In the genomic region with DNA sequence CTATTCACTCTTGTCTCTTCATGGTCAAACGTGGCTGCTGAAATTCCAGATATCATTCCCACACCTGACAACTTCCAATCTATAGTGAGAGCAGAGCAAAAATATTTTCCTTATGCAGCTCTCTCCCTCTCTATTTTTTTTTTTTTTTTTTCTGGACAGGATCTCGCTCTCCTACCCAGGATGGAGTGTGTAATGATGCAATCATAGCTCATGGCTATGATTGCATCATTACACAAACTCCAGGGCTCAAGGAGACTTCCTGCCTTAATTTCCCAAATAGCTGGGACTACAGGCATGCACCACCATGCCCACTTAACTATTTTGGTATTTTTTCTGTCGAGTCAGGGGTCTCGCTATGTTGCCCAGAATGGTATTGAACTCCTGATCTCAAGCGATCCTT, we compare ENCODE assay signal across 28 cellular contexts.
"Had no signal": no experiment of that assay in that cellular context is flagged by ENCODE, and none has a peak within 500 bp of the region (broad histone marks: within the 10 kb centered on the region; RNA-seq: fewer than 3 reads in every experiment).

No MANE protein-coding gene starts in this region.

- FAIRE-seq: islet of Langerhans, kidney, urothelium cell line had no signal

- H3K36me3 Mint-ChIP-seq: immature natural killer cell; naive thymus-derived CD4-positive, alpha-beta T cell; natural killer cell treated with Interleukin-12 subunit alpha and Interleukin-12 subunit beta and Interleukin-15 and Interleukin-18, amount 100 ng/mL, for 72 hours had no signal

- H3K27me3 ChIP-seq: left lung, ovary, right atrium auricular region, suprapubic skin, tibial artery, upper lobe of right lung had no signal

- H3K4me1 Mint-ChIP-seq: immature natural killer cell; naive thymus-derived CD4-positive, alpha-beta T cell had no signal

- H3K4me3 ChIP-seq: left lung, lower lobe of right lung, mucosa of descending colon, ovary, right atrium auricular region, skin epidermis, suprapubic skin, thoracic aorta, tibial artery, upper lobe of right lung had no signal

- H3K36me3 ChIP-seq: left lung, lower lobe of right lung, ovary, right atrium auricular region, suprapubic skin, thoracic aorta, tibial artery, upper lobe of right lung had no signal

- ATAC-seq: left colon; left lung; lower lobe of right lung; mucosa of descending colon; naive thymus-derived CD4-positive, alpha-beta T cell; natural killer cell treated with Interleukin-12 subunit alpha and Interleukin-12 subunit beta and Interleukin-15 and Interleukin-18, amount 100 ng/mL, for 72 hours; sciatic nerve; upper lobe of right lung had no signal

- DNase-seq: hypothalamus; immature natural killer cell; kidney; left colon; left lung; lower lobe of right lung; midbrain; mucosa of descending colon; naive thymus-derived CD4-positive, alpha-beta T cell; ovary; stimulated activated CD4-positive, alpha-beta T cell treated with anti-CD3 and anti-CD28 coated beads, Interleukin-12 subunit alpha, Interleukin-12 subunit beta, amount 100 ng/mL, for 4 hours; stimulated activated CD4-positive, alpha-beta T cell treated with anti-CD3 and anti-CD28 coated beads, Interleukin-15, amount 100 ng/mL, for 24 hours; stimulated activated CD4-positive, alpha-beta T cell treated with anti-CD3 and anti-CD28 coated beads, Interleukin-2, amount 100 ng/mL, for 24 hours; stimulated activated CD4-positive, alpha-beta T cell treated with anti-CD3 and anti-CD28 coated beads, Interleukin-4, amount 100 ng/mL, for 1 hour; stimulated activated naive CD4-positive, alpha-beta T cell; tibial artery; trophoblast cell; upper lobe of right lung had no signal

- H3K27me3 Mint-ChIP-seq: natural killer cell treated with Interleukin-12 subunit alpha and Interleukin-12 subunit beta and Interleukin-15 and Interleukin-18, amount 100 ng/mL, for 72 hours; stimulated activated naive CD8-positive, alpha-beta T cell treated with anti-CD3 and anti-CD28 coated beads, Interleukin-15, Interleukin-2, amounts not matched to agents 100 ng/mL and 50 ng/mL, for 24 hours had no signal

- H3K4me1 ChIP-seq: left lung, lower lobe of right lung, right atrium auricular region, suprapubic skin, tibial artery, upper lobe of right lung had no signal

- H3K4me3 Mint-ChIP-seq: immature natural killer cell; naive thymus-derived CD4-positive, alpha-beta T cell; natural killer cell treated with Interleukin-12 subunit alpha and Interleukin-12 subunit beta and Interleukin-15 and Interleukin-18, amount 100 ng/mL, for 72 hours; stimulated activated naive CD8-positive, alpha-beta T cell treated with anti-CD3 and anti-CD28 coated beads, Interleukin-15, Interleukin-2, amounts not matched to agents 100 ng/mL and 50 ng/mL, for 24 hours had no signal

- H3K27ac ChIP-seq: left lung, lower lobe of right lung, ovary, right atrium auricular region, skin epidermis, suprapubic skin, thoracic aorta, tibial artery, upper lobe of right lung had no signal

- H3K27ac Mint-ChIP-seq: immature natural killer cell; naive thymus-derived CD4-positive, alpha-beta T cell; natural killer cell treated with Interleukin-12 subunit alpha and Interleukin-12 subunit beta and Interleukin-15 and Interleukin-18, amount 100 ng/mL, for 72 hours; progenitor cell of endocrine pancreas; stimulated activated naive CD8-positive, alpha-beta T cell treated with anti-CD3 and anti-CD28 coated beads, Interleukin-15, Interleukin-2, amounts not matched to agents 100 ng/mL and 50 ng/mL, for 24 hours had no signal

- H3K9me3 ChIP-seq: lower lobe of right lung, ovary, right atrium auricular region, thoracic aorta, tibial artery, upper lobe of right lung had no signal

- H3K9me3 Mint-ChIP-seq: stimulated activated naive CD8-positive, alpha-beta T cell treated with anti-CD3 and anti-CD28 coated beads, Interleukin-15, Interleukin-2, amounts not matched to agents 100 ng/mL and 50 ng/mL, for 24 hours had no signal
